Comparison of ENCODE assay signal across 9 cellular contexts in genomic region chr22:44752285-44753188, GRCh38. TPM values are rescaled to one million over a fixed set of nuclear protein-coding genes. Genes with fewer than 3 reads are reported as not detected.
DNase-seq lines count a peak whose midpoint lies in the region; ATAC-seq, FAIRE-seq and TF ChIP-seq lines count a peak whose summit lies in the region.
"Had no signal": no experiment of that assay in that cellular context is flagged by ENCODE, and none has a peak within 500 bp of the region (broad histone marks: within the 10 kb centered on the region; RNA-seq: fewer than 3 reads in every experiment).

Gene ARHGAP8, plus strand, starts transcription at chr22:44752575. Its CDS starts 33,953 bp downstream, at chr22:44786528.

- CTCF ChIA-PET in A549 (lab: Yijun Ruan, JAX) = interaction anchor here (0.7 to 2.1 kb wide), 2 partner anchors 13 to 17 kb away, joined by 3 to 9 read pairs; no protein-coding TSS in a partner anchor

- H3K4me2 ChIP-seq in A549 (peak within 1 kb of the TSS; percentile 93), astrocyte (ENCODE audit: low read length) (peak within 1 kb of the TSS; percentile 51)

- H3K4me3 ChIP-seq in A549 = peak within 1 kb of the TSS; percentile 54
- H3K4me3 ChIP-seq in astrocyte (ENCODE audit: insufficient read depth, low read depth, low read length) = no peak within 1 kb of the TSS

- FAIRE-seq in A549 (lab: Jason Lieb, UNC) = no peak
- FAIRE-seq in astrocyte (lab: Jason Lieb, UNC) = no peak

- H3K4me1 ChIP-seq in A549 = no peaks in the 10 kb centered on the region
- peaks cover 9% of the 10 kb centered on the region for H3K4me1 ChIP-seq in astrocyte (ENCODE audit: insufficient read depth, low read length)

- H3K4me3 Mint-ChIP-seq in astrocyte (ENCODE audit: unreplicated experiment) (peak within 1 kb of the TSS; percentile 66), memory B cell (peak within 1 kb of the TSS; percentile 71), chondrocyte (ENCODE audit: unreplicated experiment) (no peak within 1 kb of the TSS)

- H3K4me1 Mint-ChIP-seq in astrocyte (ENCODE audit: low read depth, unreplicated experiment) = peaks cover 11% of the 10 kb centered on the region
- no peaks in the 10 kb centered on the region for H3K4me1 Mint-ChIP-seq in memory B cell
- H3K4me1 Mint-ChIP-seq in chondrocyte (ENCODE audit: low read depth) = peaks cover 8% of the 10 kb centered on the region

- TF ChIP-seq EP300 in A549 (IDR thresholded peaks at IDR 0.05) = no peak

- H4K20me1 ChIP-seq in astrocyte (ENCODE audit: insufficient read depth, low read length) = no peaks in the 10 kb centered on the region

- TF ChIP-seq POLR2A in A549 (IDR thresholded peaks at IDR 0.05; ENCODE audit: low read length) = no peak

- DNase-seq in A549 (ENCODE audit: low read depth in 1 of 2, low spot score in 1 of 2) (peak in 1 of 2 experiments; percentile 27), HT-29 (ENCODE audit: low spot score) (no peak), astrocyte (ENCODE audit: low read depth) (no peak), memory B cell (ENCODE audit: low spot score in 2 of 2) (no peak), HUDEP-2 (lab: John Stamatoyannopoulos, UW; ENCODE audit: unreplicated experiment in 76 of 76) (no peak), chondrocyte (ENCODE audit: low spot score) (no peak)
- DNase-seq: GDM1 had no signal

- no peaks in the 10 kb centered on the region for H3K79me2 ChIP-seq in astrocyte (ENCODE audit: insufficient read depth, low read length)

- no peak within 1 kb of the TSS for H2AFZ ChIP-seq in astrocyte (ENCODE audit: low read depth, low read length)

- H3K27ac Mint-ChIP-seq in astrocyte (ENCODE audit: unreplicated experiment) (peak within 1 kb of the TSS; percentile 58), memory B cell (no peak within 1 kb of the TSS), chondrocyte (ENCODE audit: unreplicated experiment) (no peak within 1 kb of the TSS)

- peaks cover 29% of the 10 kb centered on the region for H3K27me3 ChIP-seq in astrocyte (ENCODE audit: insufficient read depth, low read length)

- POLR2A ChIA-PET in A549 (lab: Yijun Ruan, JAX) = no interaction called here

- no peaks in the 10 kb centered on the region for H3K36me3 ChIP-seq in astrocyte (ENCODE audit: insufficient read depth, low read length)

- no peak for TF ChIP-seq RAD21 in A549 (conservative IDR thresholded peaks at IDR 0.05 in 1 of 2, IDR thresholded peaks at IDR 0.05 in 1 of 2)

- H3K9me3 Mint-ChIP-seq in astrocyte (ENCODE audit: unreplicated experiment) (no peaks in the 10 kb centered on the region), memory B cell (no peaks in the 10 kb centered on the region), chondrocyte (ENCODE audit: low read depth) (peaks cover 7% of the 10 kb centered on the region)

- no peak within 1 kb of the TSS for H3K9ac ChIP-seq in astrocyte (ENCODE audit: low read length)

- TF ChIP-seq CTCF in A549 (IDR thresholded peaks at IDR 0.05) (no peak), astrocyte (IDR thresholded peaks at IDR 0.05; ENCODE audit: insufficient read depth, low read depth, low read length) (no peak), chondrocyte (IDR thresholded peaks at IDR 0.05) (no peak)

- H3K36me3 Mint-ChIP-seq in astrocyte (ENCODE audit: low read depth, unreplicated experiment) (no peaks in the 10 kb centered on the region), memory B cell (no peaks in the 10 kb centered on the region), chondrocyte (ENCODE audit: low read depth) (peaks cover 2% of the 10 kb centered on the region)

- ATAC-seq in A549 (peak; percentile 59 to 81), memory B cell (ENCODE audit: low read depth) (peak; percentile 19), GM21528 (IDR thresholded peaks at IDR 0.05; ENCODE audit: low FRiP score, unreplicated experiment) (no peak), GM21423 (IDR thresholded peaks at IDR 0.05; ENCODE audit: unreplicated experiment) (no peak)

- H3K27me3 Mint-ChIP-seq in astrocyte (ENCODE audit: low read depth, unreplicated experiment) (peaks cover 10% of the 10 kb centered on the region), memory B cell (peaks cover 17% of the 10 kb centered on the region), chondrocyte (ENCODE audit: low read depth) (peaks cover 39% of the 10 kb centered on the region)

- H3K27ac ChIP-seq in A549 = peak within 1 kb of the TSS; percentile 58 to 90; a peak in 5 of 6 replicates
- no peak within 1 kb of the TSS for H3K27ac ChIP-seq in astrocyte (ENCODE audit: low read depth, low read length)

- no peaks in the 10 kb centered on the region for H3K9me3 ChIP-seq in A549
- H3K9me3 ChIP-seq in astrocyte (ENCODE audit: insufficient read depth, low read depth, low read length) = no peaks in the 10 kb centered on the region

- WGBS in A549 (ENCODE audit: missing lambda C conversion rate) = 13% methylated on average over 42 of the region's 78 CpGs

TF ChIP-seq in A549, 52 proteins besides CTCF, POLR2A, EP300 and RAD21:
- TF ChIP-seq, protein P1, sequence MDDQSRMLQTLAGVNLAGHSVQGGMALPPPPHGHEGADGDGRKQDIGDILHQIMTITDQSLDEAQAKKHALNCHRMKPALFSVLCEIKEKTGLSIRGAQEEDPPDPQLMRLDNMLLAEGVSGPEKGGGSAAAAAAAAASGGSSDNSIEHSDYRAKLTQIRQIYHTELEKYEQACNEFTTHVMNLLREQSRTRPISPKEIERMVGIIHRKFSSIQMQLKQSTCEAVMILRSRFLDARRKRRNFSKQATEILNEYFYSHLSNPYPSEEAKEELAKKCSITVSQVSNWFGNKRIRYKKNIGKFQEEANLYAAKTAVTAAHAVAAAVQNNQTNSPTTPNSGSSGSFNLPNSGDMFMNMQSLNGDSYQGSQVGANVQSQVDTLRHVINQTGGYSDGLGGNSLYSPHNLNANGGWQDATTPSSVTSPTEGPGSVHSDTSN (IDR thresholded peaks at IDR 0.05) = no peak
- TF ChIP-seq HOXB5 (CRISPR knock-in tag; IDR thresholded peaks at IDR 0.05) (no peak), ZNF302 (CRISPR knock-in tag; IDR thresholded peaks at IDR 0.05) (no peak), MYC (IDR thresholded peaks at IDR 0.05; ENCODE audit: borderline replicate concordance, low read length) (no peak), SREBF2 (IDR thresholded peaks at IDR 0.05) (no peak), ZC3H11A (IDR thresholded peaks at IDR 0.05) (no peak), GATA3 (IDR thresholded peaks at IDR 0.05; ENCODE audit: borderline replicate concordance) (no peak), RFX5 (IDR thresholded peaks at IDR 0.05) (no peak), MAFK (IDR thresholded peaks at IDR 0.05; ENCODE audit: partially characterized antibody) (no peak)

RNA-seq across cellular contexts. Expression of gene ARHGAP8, which starts in this region (rescaled TPM):
- polyA plus RNA-seq in A549 (2011; rRNA removed) (3.3 and 3.8 TPM in 2 replicates), A549 (2017; fragmentation: RNase III; extraction: RNeasy Plus Mini Kit Qiagen cat#74134 plus additional on column Dnase treatment) (1.2 to 1.5 TPM (median 1.4 TPM) in 3 replicates)
- 4.6 and 5.2 TPM in 2 replicates for polyA plus RNA-seq in A549 (2012; cell fraction: cytosol; rRNA removed)
- polyA plus RNA-seq in A549 (2012; cell fraction: nucleus; rRNA removed) = 16.2 and 18.8 TPM in 2 replicates
- 2.9 and 3.6 TPM in 2 replicates for polyA minus RNA-seq in A549 (2011; rRNA and poly(A)+ RNA removed)
- total RNA-seq in HT-29 (2014; rRNA removed; shearing (Covaris generic)) = 30.6 and 38.1 TPM in 2 replicates
- total RNA-seq in astrocyte (1.3 and 2.8 TPM in 2 replicates), chondrocyte (0.25 to 0.58 TPM (median 0.51 TPM) in 3 replicates)

Comparison
In these comparisons a context has a peak if more than half of its experiments do, and no peak if none do; other contexts are left out.
1. ATAC-seq: peak in A549 (2 of 2) and memory B cell (single experiment); none in GM21528 (single experiment) and GM21423 (single experiment).